In the genomic region with DNA sequence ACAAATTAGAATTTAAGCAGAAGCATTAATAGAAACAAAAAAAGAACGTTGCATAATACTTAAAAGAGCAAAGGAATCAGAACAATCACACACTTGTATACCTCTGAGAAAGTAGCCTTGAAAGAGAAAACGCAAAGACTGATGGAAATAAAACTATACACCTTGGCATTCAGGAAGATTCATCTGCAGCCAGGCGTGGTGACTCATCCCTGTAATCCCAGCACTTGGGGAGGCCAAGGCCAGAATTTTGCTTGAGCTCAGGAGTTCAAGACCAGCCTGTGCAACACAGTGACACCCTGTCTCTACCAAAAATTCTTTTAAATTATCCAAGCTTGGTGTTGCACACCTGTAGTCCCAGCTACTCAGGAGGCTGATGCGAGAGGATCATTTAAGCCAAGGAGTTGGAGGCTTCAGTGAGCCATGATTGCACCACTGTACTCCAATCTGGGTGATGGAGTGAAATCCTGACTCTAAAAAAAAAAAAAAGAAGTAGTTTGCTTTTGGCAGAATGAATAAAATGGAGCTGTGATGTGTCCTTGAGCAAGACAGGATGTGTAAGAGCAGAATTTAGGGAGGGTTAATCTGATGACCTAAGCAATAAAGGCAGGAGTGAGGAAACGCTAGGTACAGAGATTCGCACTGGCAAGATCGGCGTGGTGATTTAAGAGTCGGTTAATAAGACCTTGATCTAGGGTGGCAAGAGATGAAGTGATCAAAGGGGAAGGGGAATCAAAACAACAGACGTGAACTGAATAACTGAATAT, we compare ENCODE assay signal across 17 cellular contexts.
"Had no signal": no experiment of that assay in that cellular context is flagged by ENCODE, and none has a peak within 500 bp of the region (broad histone marks: within the 10 kb centered on the region; RNA-seq: fewer than 3 reads in every experiment).

No MANE protein-coding gene starts in this region.

- ATAC-seq: activated CD4-positive, CD25-positive, alpha-beta regulatory T cell treated with anti-CD3 and anti-CD28 coated beads, Interleukin-2, amount 50 U/mL, for 24 hours; gastrocnemius medialis; heart right ventricle; left lung; natural killer cell treated with Interleukin-12 subunit alpha and Interleukin-12 subunit beta and Interleukin-15 and Interleukin-18, amount 100 ng/mL, for 72 hours; stimulated activated naive CD8-positive, alpha-beta T cell treated with anti-CD3 and anti-CD28 coated beads, Interleukin-15, amount 100 ng/mL, for 72 hours had no signal

- H3K9me3 Mint-ChIP-seq: activated naive CD8-positive, alpha-beta T cell treated with anti-CD3 and anti-CD28 coated beads for 36 hours; activated T-helper 1 cell treated with anti-CD3 and anti-CD28 coated beads, Interleukin-12 subunit alpha, Interleukin-12 subunit beta, Interleukin-2, Interleukin-4 antibody, amounts not matched to agents 30 ng/mL and 10 ng/mL and 1 ng/mL, durations not matched to agents 14 hours and 24 hours and 36 hours; natural killer cell treated with Interleukin-12 subunit alpha and Interleukin-12 subunit beta and Interleukin-15 and Interleukin-18, amount 100 ng/mL, for 72 hours; T-helper 2 cell treated with Interferon-gamma antibody and Interleukin-4, amounts not matched to agents 5 μg/mL and 100 μg/mL, for 36 hours had no signal

- H3K36me3 Mint-ChIP-seq: activated naive CD8-positive, alpha-beta T cell treated with anti-CD3 and anti-CD28 coated beads for 36 hours; brain; memory B cell; natural killer cell treated with Interleukin-12 subunit alpha and Interleukin-12 subunit beta and Interleukin-15 and Interleukin-18, amount 100 ng/mL, for 72 hours had no signal

- H3K4me3 ChIP-seq: gastrocnemius medialis, heart right ventricle, left lung, testis, upper lobe of left lung had no signal

- H3K4me1 ChIP-seq: gastrocnemius medialis, testis had no signal

- H3K27ac ChIP-seq: gastrocnemius medialis, heart right ventricle, left lung, testis, upper lobe of left lung had no signal

- H3K4me1 Mint-ChIP-seq: activated naive CD8-positive, alpha-beta T cell treated with anti-CD3 and anti-CD28 coated beads for 36 hours; stimulated activated naive CD8-positive, alpha-beta T cell treated with anti-CD3 and anti-CD28 coated beads, Interleukin-15, amount 100 ng/mL, for 72 hours had no signal

- H3K27me3 ChIP-seq: gastrocnemius medialis, heart right ventricle, left lung, testis, upper lobe of left lung had no signal

- H3K9me3 ChIP-seq: gastrocnemius medialis, heart right ventricle, left lung, testis, upper lobe of left lung had no signal

- DNase-seq: activated CD4-positive, alpha-beta T cell treated with anti-CD3 and anti-CD28 coated beads, Interleukin-2, amount 50 U/mL, for 1 hour; activated naive CD8-positive, alpha-beta T cell treated with anti-CD3 and anti-CD28 coated beads for 36 hours; effector CD8-positive, alpha-beta T cell; gastrocnemius medialis; heart right ventricle; left lung; small intestine; stimulated activated CD4-positive, alpha-beta T cell treated with anti-CD3 and anti-CD28 coated beads, Interleukin-4, amount 100 ng/mL, for 4 hours; stimulated activated naive CD8-positive, alpha-beta T cell treated with anti-CD3 and anti-CD28 coated beads, Interleukin-15, amount 100 ng/mL, for 72 hours; testis; upper lobe of left lung had no signal

- H3K36me3 ChIP-seq: gastrocnemius medialis, heart right ventricle, left lung, upper lobe of left lung had no signal

- H3K27ac Mint-ChIP-seq: activated naive CD8-positive, alpha-beta T cell treated with anti-CD3 and anti-CD28 coated beads for 36 hours; activated T-helper 1 cell treated with anti-CD3 and anti-CD28 coated beads, Interleukin-12 subunit alpha, Interleukin-12 subunit beta, Interleukin-2, Interleukin-4 antibody, amounts not matched to agents 30 ng/mL and 10 ng/mL and 1 ng/mL, durations not matched to agents 14 hours and 24 hours and 36 hours; brain; memory B cell; natural killer cell treated with Interleukin-12 subunit alpha and Interleukin-12 subunit beta and Interleukin-15 and Interleukin-18, amount 100 ng/mL, for 72 hours; stimulated activated naive CD8-positive, alpha-beta T cell treated with anti-CD3 and anti-CD28 coated beads, Interleukin-15, amount 100 ng/mL, for 72 hours; T-helper 2 cell treated with Interferon-gamma antibody and Interleukin-4, amounts not matched to agents 5 μg/mL and 100 μg/mL, for 36 hours had no signal

- H3K4me3 Mint-ChIP-seq: activated naive CD8-positive, alpha-beta T cell treated with anti-CD3 and anti-CD28 coated beads for 36 hours; activated T-helper 1 cell treated with anti-CD3 and anti-CD28 coated beads, Interleukin-12 subunit alpha, Interleukin-12 subunit beta, Interleukin-2, Interleukin-4 antibody, amounts not matched to agents 30 ng/mL and 10 ng/mL and 1 ng/mL, durations not matched to agents 14 hours and 24 hours and 36 hours; brain; memory B cell; natural killer cell treated with Interleukin-12 subunit alpha and Interleukin-12 subunit beta and Interleukin-15 and Interleukin-18, amount 100 ng/mL, for 72 hours; stimulated activated naive CD8-positive, alpha-beta T cell treated with anti-CD3 and anti-CD28 coated beads, Interleukin-15, amount 100 ng/mL, for 72 hours; T-helper 2 cell treated with Interferon-gamma antibody and Interleukin-4, amounts not matched to agents 5 μg/mL and 100 μg/mL, for 36 hours had no signal
